In the genomic region with DNA sequence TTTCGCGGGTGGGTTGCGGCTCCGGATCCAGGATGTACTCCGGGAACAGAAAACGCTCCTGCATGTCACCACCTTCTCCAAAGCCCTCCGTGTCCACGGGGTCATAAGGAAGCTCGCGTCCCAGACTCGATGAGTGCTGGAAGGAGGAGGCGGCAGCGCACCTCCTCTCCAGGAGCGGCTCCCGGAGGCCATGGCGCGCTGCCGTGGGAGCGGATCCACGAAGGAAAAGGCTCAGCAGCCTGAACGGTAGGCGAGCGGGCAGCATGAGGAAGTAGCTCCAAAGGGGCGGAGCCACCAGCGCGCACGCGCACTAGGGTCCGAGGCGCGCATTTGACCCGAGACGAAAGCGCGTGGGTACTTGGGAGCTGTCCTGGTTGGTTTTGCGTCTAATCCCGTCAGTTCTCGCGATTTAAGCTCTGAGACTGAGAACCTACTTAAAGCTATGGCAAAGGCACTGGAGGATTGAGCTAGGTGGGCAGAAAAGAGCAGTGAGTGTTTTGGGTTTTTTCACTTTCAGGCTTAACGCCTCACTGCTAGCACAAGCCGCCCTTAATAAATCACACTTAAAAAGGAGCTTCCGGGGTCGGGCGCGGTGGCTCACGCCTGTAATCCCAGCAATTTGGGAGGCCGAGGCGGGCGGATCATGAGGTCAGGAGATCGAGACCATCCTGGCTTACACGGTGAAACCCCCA, we compare ENCODE assay signal across 8 cellular contexts. TPM values are rescaled to one million over a fixed set of nuclear protein-coding genes. Genes with fewer than 3 reads are reported as not detected.
DNase-seq lines count a peak whose midpoint lies in the region; ATAC-seq and TF ChIP-seq lines count a peak whose summit lies in the region.

A gene (minus strand): TSS at position 286 of the 692 bp plus-strand sequence. CDS start 21 bp downstream, at position 265.

- no peaks in the 10 kb centered on the region for H3K9me3 ChIP-seq in DOHH2 (ENCODE audit: control insufficient read depth, insufficient read depth, low read length)

- peaks cover 7% of the 10 kb centered on the region for H3F3A ChIP-seq in DOHH2 (ENCODE audit: control insufficient read depth, insufficient read depth)
- H3F3A ChIP-seq in GM23338 (replicated peaks; ENCODE audit: low read depth): no peaks in the 10 kb centered on the region

- peaks cover 29% of the 10 kb centered on the region for H3K36me3 Mint-ChIP-seq in GM23338 (ENCODE audit: low read depth)
- H3K36me3 Mint-ChIP-seq in naive B cell: peaks cover 14 to 21% of the 10 kb centered on the region in 2 donors
- peaks cover 35% of the 10 kb centered on the region for H3K36me3 Mint-ChIP-seq in stimulated activated memory B cell treated with anti-CD40 and anti-IgM and Interleukin-4, amounts not matched to agents 10 μg/mL and 1 μg/mL and 100 μg/mL, for 72 hours

- H3K27me3 Mint-ChIP-seq in GM23338 (ENCODE audit: insufficient read depth, low read depth, poor library complexity): peaks cover 12% of the 10 kb centered on the region
- no peaks in the 10 kb centered on the region for H3K27me3 Mint-ChIP-seq in naive B cell
- no peaks in the 10 kb centered on the region for H3K27me3 Mint-ChIP-seq in stimulated activated memory B cell treated with anti-CD40 and anti-IgM and Interleukin-4, amounts not matched to agents 10 μg/mL and 1 μg/mL and 100 μg/mL, for 72 hours

- DNase-seq in GM23338 (ENCODE audit: low spot score) (peak; percentile 99), LHCN-M2 (ENCODE audit: low read depth) (peak; percentile 99), RPMI8226 (peak; percentile 94), fibroblast of gingiva (ENCODE audit: low read depth) (peak; percentile 99), naive B cell (peak; percentile 99)
- DNase-seq in activated T-helper 1 cell treated with anti-CD3 and anti-CD28 coated beads, Interleukin-2, amount 50 U/mL, for 16 hours (ENCODE audit: low read depth in 1 of 2, low spot score in 1 of 2): peak; percentile 95 to 97

- H3K36me3 ChIP-seq in DOHH2 (ENCODE audit: control insufficient read depth, low read length) (peaks cover 78% of the 10 kb centered on the region), GM23338 (ENCODE audit: insufficient read depth) (peaks cover 22% of the 10 kb centered on the region)

- peaks cover 9% of the 10 kb centered on the region for H3K4me1 Mint-ChIP-seq in GM23338
- H3K4me1 Mint-ChIP-seq in naive B cell: peaks cover 45 to 65% (median 62%) of the 10 kb centered on the region in 3 donors
- peaks cover 58% of the 10 kb centered on the region for H3K4me1 Mint-ChIP-seq in stimulated activated memory B cell treated with anti-CD40 and anti-IgM and Interleukin-4, amounts not matched to agents 10 μg/mL and 1 μg/mL and 100 μg/mL, for 72 hours

- peak within 1 kb of the TSS; percentile 92 for H3K27ac ChIP-seq in DOHH2 (ENCODE audit: low read depth, low read length)
- peak within 1 kb of the TSS; percentile 96 for H3K27ac ChIP-seq in GM23338 (ENCODE audit: low read depth)

- H3K4me3 ChIP-seq in DOHH2 (ENCODE audit: low read length) (peak within 1 kb of the TSS; percentile 94), GM23338 (peak within 1 kb of the TSS; percentile 95)

- peak within 1 kb of the TSS; percentile 100 for H3K4me3 Mint-ChIP-seq in GM23338
- peak within 1 kb of the TSS; percentile 98 to 100 (median 100) for H3K4me3 Mint-ChIP-seq in naive B cell
- peak within 1 kb of the TSS; percentile 100 for H3K4me3 Mint-ChIP-seq in stimulated activated memory B cell treated with anti-CD40 and anti-IgM and Interleukin-4, amounts not matched to agents 10 μg/mL and 1 μg/mL and 100 μg/mL, for 72 hours

- H3K4me2 ChIP-seq in DOHH2 (ENCODE audit: low read length) (peak within 1 kb of the TSS; percentile 99), GM23338 (peak within 1 kb of the TSS; percentile 94)

- H4K20me1 ChIP-seq in DOHH2 (ENCODE audit: control insufficient read depth, insufficient read depth, low read depth, low read length) (peaks cover 38% of the 10 kb centered on the region), GM23338 (replicated peaks; ENCODE audit: insufficient read depth) (peaks cover 47% of the 10 kb centered on the region)

- H3K9me2 ChIP-seq in DOHH2 (replicated peaks; ENCODE audit: control insufficient read depth, low read length): no peaks in the 10 kb centered on the region
- H3K9me2 ChIP-seq in GM23338 (ENCODE audit: insufficient read depth): no peaks in the 10 kb centered on the region

- TF ChIP-seq CTCF in DOHH2 (IDR thresholded peaks at IDR 0.05; ENCODE audit: low read depth, low read length, poor library complexity, severe bottlenecking): no peak
- TF ChIP-seq CTCF in GM23338 (conservative IDR thresholded peaks at IDR 0.05; ENCODE audit: low read depth in 2 of 2): no peak

- H3K27me3 ChIP-seq in DOHH2 (ENCODE audit: control insufficient read depth, low read length) (no peaks in the 10 kb centered on the region), GM23338 (ENCODE audit: insufficient read depth) (no peaks in the 10 kb centered on the region)

- H3K79me2 ChIP-seq in DOHH2 (ENCODE audit: control insufficient read depth, low read length) (peaks cover 90% of the 10 kb centered on the region), GM23338 (replicated peaks; ENCODE audit: insufficient read depth) (peaks cover 70% of the 10 kb centered on the region)

- peak; percentile 76 for ATAC-seq in GM23338
- ATAC-seq in naive B cell (ENCODE audit: low read depth in 2 of 2): peak; percentile 84 to 85
- ATAC-seq in stimulated activated memory B cell treated with anti-CD40 and anti-IgM and Interleukin-4, amounts not matched to agents 10 μg/mL and 1 μg/mL and 100 μg/mL, for 72 hours: peak; percentile 96

- no peaks in the 10 kb centered on the region for H3K9me3 Mint-ChIP-seq in GM23338
- peaks cover 0 to 3% (median 0%) of the 10 kb centered on the region in 7 donors for H3K9me3 Mint-ChIP-seq in naive B cell
- no peaks in the 10 kb centered on the region for H3K9me3 Mint-ChIP-seq in stimulated activated memory B cell treated with anti-CD40 and anti-IgM and Interleukin-4, amounts not matched to agents 10 μg/mL and 1 μg/mL and 100 μg/mL, for 72 hours

- H3K4me1 ChIP-seq in DOHH2 (ENCODE audit: control insufficient read depth, low read length) (peaks cover 43% of the 10 kb centered on the region), GM23338 (ENCODE audit: insufficient read depth) (0 out of 2 replicates have a peak, but pooled peaks cover 3% of the 10 kb centered on the region)

- peak within 1 kb of the TSS; percentile 91 for H2AFZ ChIP-seq in GM23338

- H3K27ac Mint-ChIP-seq in GM23338 (peak within 1 kb of the TSS; percentile 97), naive B cell (peak within 1 kb of the TSS; percentile 97 to 100 (median 98))
- peak within 1 kb of the TSS; percentile 100 for H3K27ac Mint-ChIP-seq in stimulated activated memory B cell treated with anti-CD40 and anti-IgM and Interleukin-4, amounts not matched to agents 10 μg/mL and 1 μg/mL and 100 μg/mL, for 72 hours

TF ChIP-seq in GM23338, 12 proteins besides CTCF, POLR2A, EP300 and RAD21 (continues in another document):
- TF ChIP-seq EZH2 (IDR thresholded peaks at IDR 0.05; ENCODE audit: low read depth, unreplicated experiment) (no peak), POLR2AphosphoS5 (IDR thresholded peaks at IDR 0.05; ENCODE audit: low read depth) (peak; percentile 89), JUNB (IDR thresholded peaks at IDR 0.05; ENCODE audit: unreplicated experiment) (no peak), ZNF331 (CRISPR knock-in tag; IDR thresholded peaks at IDR 0.05; ENCODE audit: low read depth) (no peak), NANOG (IDR thresholded peaks at IDR 0.05; ENCODE audit: borderline replicate concordance) (no peak), CREB1 (CRISPR knock-in tag; IDR thresholded peaks at IDR 0.05; ENCODE audit: low read depth) (peak; percentile 4; the same call in 1 of the 2 replicates)

RNA-seq across cellular contexts. Expression of the gene that starts here (rescaled TPM):
- 39.5 and 50.2 TPM in 2 replicates for total RNA-seq in GM23338 (2014; rRNA removed; shearing (Covaris generic))
- polyA plus RNA-seq in GM23338 (2016; fragmentation: Nextera tagmentation; extraction: Ambion mirVana): 14.3 and 15.1 TPM in 2 replicates
- total RNA-seq in LHCN-M2 (2014; rRNA removed): 22.9 and 24.3 TPM in 2 replicates
- 9.7 TPM for polyA plus RNA-seq in LHCN-M2 (2012)
- polyA plus RNA-seq in naive B cell (ENCODE audit: low read depth in 6 of 6): 10 to 100 TPM; 14.3 to 23.7 (median 18.3) TPM

Comparison
In these comparisons a context has a peak if more than half of its experiments do, and no peak if none do; other contexts are left out.
1. Peak in every context shown above with its lines: DNase-seq, ATAC-seq, H3K4me3 ChIP-seq and H3K27ac ChIP-seq.